In genomic region chrX:102154218-102154860, GRCh38 we compare ENCODE assay signal across 10 cellular contexts. TPM values are rescaled to one million over a fixed set of nuclear protein-coding genes. Genes with fewer than 3 reads are reported as not detected.
DNase-seq lines count a peak whose midpoint lies in the region; ATAC-seq and TF ChIP-seq lines count a peak whose summit lies in the region.
"Had no signal": no experiment of that assay in that cellular context is flagged by ENCODE, and none has a peak within 500 bp of the region (broad histone marks: within the 10 kb centered on the region; RNA-seq: fewer than 3 reads in every experiment).

No MANE protein-coding gene starts in this region.

- peak overlapping the region; percentile 72 for H3K4me2 ChIP-seq in parathyroid adenoma (ENCODE audit: low read length)

- TF ChIP-seq CTCF in GM10248 (IDR thresholded peaks at IDR 0.05; ENCODE audit: control extremely low read depth, extremely low read depth, low read depth, missing control alignments), result peak; percentile 1
- peak; percentile 18 to 35 for TF ChIP-seq CTCF in brain (conservative IDR thresholded peaks at IDR 0.05)
- peak; percentile 55 for TF ChIP-seq CTCF in parathyroid adenoma (IDR thresholded peaks at IDR 0.05)
- no peak for TF ChIP-seq CTCF in mesothelial cell of epicardium (IDR thresholded peaks at IDR 0.05; ENCODE audit: unreplicated experiment)

- H3K4me3 ChIP-seq in parathyroid adenoma (ENCODE audit: low read depth, low read length), result peak overlapping the region; percentile 71

- no peak overlapping the region for H3K9ac ChIP-seq in parathyroid adenoma

- no peaks in the 10 kb centered on the region for H3K9me3 ChIP-seq in parathyroid adenoma (ENCODE audit: control insufficient read depth, low read length)

- H3K36me3 ChIP-seq in parathyroid adenoma (ENCODE audit: control insufficient read depth, insufficient read depth, low read length), result no peaks in the 10 kb centered on the region

- peaks cover 12% of the 10 kb centered on the region for H3K4me1 Mint-ChIP-seq in brain
- no peaks in the 10 kb centered on the region for H3K4me1 Mint-ChIP-seq in mesothelial cell of epicardium

- H3K27ac Mint-ChIP-seq in brain (peak overlapping the region in 4 of 5 experiments; percentile 91 to 99 (median 98)), mesothelial cell of epicardium (no peak overlapping the region)

- CTCF ChIA-PET in GM10248 (lab: Yijun Ruan, JAX), result interaction anchor here (0.9 to 1.2 kb wide), 2 partner anchors 25 to 89 kb away, joined by 3 read pairs; no protein-coding TSS in a partner anchor

- peak overlapping the region; percentile 82 for H2AFZ ChIP-seq in parathyroid adenoma

- H3K36me3 Mint-ChIP-seq in brain, result peaks cover 3% of the 10 kb centered on the region
- H3K36me3 Mint-ChIP-seq in mesothelial cell of epicardium, result no peaks in the 10 kb centered on the region

- H3K27me3 ChIP-seq in parathyroid adenoma (ENCODE audit: control insufficient read depth, insufficient read depth, low read length), result no peaks in the 10 kb centered on the region

- DNase-seq in GM10248 (ENCODE audit: extremely low spot score) (no peak), NCI-H1105 treated with DMSO at 0.1 percent for 48 hours (lab: John Stamatoyannopoulos, UW) (peak; percentile 48), mesothelial cell of epicardium (ENCODE audit: low spot score in 2 of 2, unreplicated experiment in 2 of 2) (no peak), foreskin melanocyte (no peak), NCI-H82 (lab: John Stamatoyannopoulos, UW) (no peak)

- H3K4me3 Mint-ChIP-seq in brain (peak overlapping the region; percentile 94 to 99 (median 98)), mesothelial cell of epicardium (no peak overlapping the region)

- peak overlapping the region; percentile 90 for H3K27ac ChIP-seq in parathyroid adenoma

- H3K9me3 Mint-ChIP-seq in brain (peaks cover 0 to 13% (median 0%) of the 10 kb centered on the region in 5 experiments), mesothelial cell of epicardium (peaks cover 41% of the 10 kb centered on the region)

- ATAC-seq in HG03457 (IDR thresholded peaks at IDR 0.05; ENCODE audit: unreplicated experiment), result no peak

- H3K27me3 Mint-ChIP-seq in brain (peaks cover 12% of the 10 kb centered on the region), mesothelial cell of epicardium (ENCODE audit: low read depth) (peaks cover 25% of the 10 kb centered on the region)

- POLR2A ChIA-PET in GM10248 (lab: Yijun Ruan, JAX), result interaction anchor here (0.6 kb wide), 1 partner anchor 19 kb away, joined by 3 read pairs; no protein-coding TSS in a partner anchor

- H3K4me1 ChIP-seq in parathyroid adenoma, result no peaks in the 10 kb centered on the region

- H3K79me2 ChIP-seq in parathyroid adenoma, result no peaks in the 10 kb centered on the region

RNA-seq across cellular contexts. Expression of gene BEX5, which starts 1.4 kb away (rescaled TPM):
- polyA plus RNA-seq in brain (ENCODE audit: insufficient read depth, low read depth, low replicate concordance), result 30.0 TPM
- 0.36 TPM in 1 of 3 replicates, not detected in the others for total RNA-seq in mesothelial cell of epicardium

RNA-seq across cellular contexts. Expression of gene TCEAL6, which starts 12.1 kb away (rescaled TPM):
- 66.4 TPM for polyA plus RNA-seq in brain (ENCODE audit: insufficient read depth, low read depth, low replicate concordance)
- not detected in 3 replicates for total RNA-seq in mesothelial cell of epicardium
- total RNA-seq: left colon, subcutaneous adipose tissue had no signal

RNA-seq across cellular contexts. Expression of gene TCEAL2, which starts 28.9 kb away (rescaled TPM):
- 163 TPM for polyA plus RNA-seq in brain (ENCODE audit: insufficient read depth, low read depth, low replicate concordance)
- 0.80 to 1.4 TPM (median 1.4 TPM) in 3 replicates for total RNA-seq in mesothelial cell of epicardium
- total RNA-seq: subcutaneous adipose tissue had no signal
